In genomic region chr19:29942404-29943261, GRCh38 we compare ENCODE assay signal across 1 cellular context.
TF ChIP-seq lines count a peak whose summit lies in the region.

No MANE protein-coding gene starts in this region.

TF ChIP-seq in HepG2, 621 proteins besides CTCF, POLR2A, EP300 and RAD21 (continued from another document and continues in another):
- 0 out of 2 replicates have a peak, but pooled peaks have one; percentile 33 for TF ChIP-seq ZNF556 (CRISPR knock-in tag; IDR thresholded peaks at IDR 0.05; ENCODE audit: borderline replicate concordance)
- peak; percentile 93 for TF ChIP-seq ZNF430 (CRISPR knock-in tag; IDR thresholded peaks at IDR 0.05)
- peak; percentile 42; the same call in 1 of the 2 replicates for TF ChIP-seq NRL (CRISPR knock-in tag; IDR thresholded peaks at IDR 0.05; ENCODE audit: borderline replicate concordance)
- TF ChIP-seq ETV5 (CRISPR knock-in tag; IDR thresholded peaks at IDR 0.05; ENCODE audit: borderline replicate concordance) = peak; percentile 41; the same call in 1 of the 2 replicates
- TF ChIP-seq, protein P1, sequence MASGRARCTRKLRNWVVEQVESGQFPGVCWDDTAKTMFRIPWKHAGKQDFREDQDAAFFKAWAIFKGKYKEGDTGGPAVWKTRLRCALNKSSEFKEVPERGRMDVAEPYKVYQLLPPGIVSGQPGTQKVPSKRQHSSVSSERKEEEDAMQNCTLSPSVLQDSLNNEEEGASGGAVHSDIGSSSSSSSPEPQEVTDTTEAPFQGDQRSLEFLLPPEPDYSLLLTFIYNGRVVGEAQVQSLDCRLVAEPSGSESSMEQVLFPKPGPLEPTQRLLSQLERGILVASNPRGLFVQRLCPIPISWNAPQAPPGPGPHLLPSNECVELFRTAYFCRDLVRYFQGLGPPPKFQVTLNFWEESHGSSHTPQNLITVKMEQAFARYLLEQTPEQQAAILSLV (CRISPR knock-in tag; IDR thresholded peaks at IDR 0.05; ENCODE audit: borderline replicate concordance) = no peak
- TF ChIP-seq ZNF605 (CRISPR knock-in tag; IDR thresholded peaks at IDR 0.05) = peak; percentile 77
- no peak for TF ChIP-seq NFE2 (CRISPR knock-in tag; IDR thresholded peaks at IDR 0.05)
- TF ChIP-seq ZNF232 (CRISPR knock-in tag; IDR thresholded peaks at IDR 0.05; ENCODE audit: borderline replicate concordance) = peak; percentile 70; the same call in 1 of the 2 replicates
- 0 out of 2 replicates have a peak, but pooled peaks have one; percentile 41 for TF ChIP-seq NR1H2 (CRISPR knock-in tag; IDR thresholded peaks at IDR 0.05; ENCODE audit: borderline replicate concordance, low read depth)
- TF ChIP-seq TSC22D2 (CRISPR knock-in tag; IDR thresholded peaks at IDR 0.05; ENCODE audit: borderline replicate concordance) = 0 out of 2 replicates have a peak, but pooled peaks have one; percentile 36
- peak; percentile 42; the same call in 1 of the 2 replicates for TF ChIP-seq HDAC2 (CRISPR knock-in tag; IDR thresholded peaks at IDR 0.05)
- TF ChIP-seq NR0B2 (CRISPR knock-in tag; IDR thresholded peaks at IDR 0.05) = peak; percentile 77; the same call in 1 of the 2 replicates
- peak; percentile 95 for TF ChIP-seq MYC (CRISPR knock-in tag; IDR thresholded peaks at IDR 0.05; ENCODE audit: borderline replicate concordance)
- no peak for TF ChIP-seq PRMT3 (CRISPR knock-in tag; IDR thresholded peaks at IDR 0.05; ENCODE audit: borderline replicate concordance, low read depth)
- peak; percentile 71 for TF ChIP-seq SALL1 (CRISPR knock-in tag; IDR thresholded peaks at IDR 0.05)
- TF ChIP-seq, protein P2, sequence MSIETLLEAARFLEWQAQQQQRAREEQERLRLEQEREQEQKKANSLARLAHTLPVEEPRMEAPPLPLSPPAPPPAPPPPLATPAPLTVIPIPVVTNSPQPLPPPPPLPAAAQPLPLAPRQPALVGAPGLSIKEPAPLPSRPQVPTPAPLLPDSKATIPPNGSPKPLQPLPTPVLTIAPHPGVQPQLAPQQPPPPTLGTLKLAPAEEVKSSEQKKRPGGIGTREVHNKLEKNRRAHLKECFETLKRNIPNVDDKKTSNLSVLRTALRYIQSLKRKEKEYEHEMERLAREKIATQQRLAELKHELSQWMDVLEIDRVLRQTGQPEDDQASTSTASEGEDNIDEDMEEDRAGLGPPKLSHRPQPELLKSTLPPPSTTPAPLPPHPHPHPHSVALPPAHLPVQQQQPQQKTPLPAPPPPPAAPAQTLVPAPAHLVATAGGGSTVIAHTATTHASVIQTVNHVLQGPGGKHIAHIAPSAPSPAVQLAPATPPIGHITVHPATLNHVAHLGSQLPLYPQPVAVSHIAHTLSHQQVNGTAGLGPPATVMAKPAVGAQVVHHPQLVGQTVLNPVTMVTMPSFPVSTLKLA (IDR thresholded peaks at IDR 0.05) = peak; percentile 52
- TF ChIP-seq ZNF768 (CRISPR knock-in tag; IDR thresholded peaks at IDR 0.05) = no peak
- TF ChIP-seq, protein P3, sequence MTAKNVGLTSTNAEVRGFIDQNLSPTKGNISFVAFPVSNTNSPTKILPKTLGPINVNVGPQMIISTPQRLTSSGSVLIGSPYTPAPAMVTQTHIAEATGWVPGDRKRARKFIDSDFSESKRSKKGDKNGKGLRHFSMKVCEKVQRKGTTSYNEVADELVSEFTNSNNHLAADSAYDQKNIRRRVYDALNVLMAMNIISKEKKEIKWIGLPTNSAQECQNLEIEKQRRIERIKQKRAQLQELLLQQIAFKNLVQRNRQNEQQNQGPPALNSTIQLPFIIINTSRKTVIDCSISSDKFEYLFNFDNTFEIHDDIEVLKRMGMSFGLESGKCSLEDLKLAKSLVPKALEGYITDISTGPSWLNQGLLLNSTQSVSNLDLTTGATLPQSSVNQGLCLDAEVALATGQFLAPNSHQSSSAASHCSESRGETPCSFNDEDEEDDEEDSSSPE (CRISPR knock-in tag; IDR thresholded peaks at IDR 0.05) = peak; percentile 29; the same call in 1 of the 2 replicates
- peak; percentile 75; the same call in 1 of the 2 replicates for TF ChIP-seq KAT7 (CRISPR knock-in tag; IDR thresholded peaks at IDR 0.05; ENCODE audit: borderline replicate concordance)
- TF ChIP-seq ZNF788 (CRISPR knock-in tag; IDR thresholded peaks at IDR 0.05; ENCODE audit: borderline replicate concordance) = peak; percentile 16; the same call in 1 of the 2 replicates
- TF ChIP-seq PAWR (CRISPR knock-in tag; IDR thresholded peaks at IDR 0.05; ENCODE audit: borderline replicate concordance) = no peak
- peak; percentile 78; the same call in 1 of the 2 replicates for TF ChIP-seq UBTF (CRISPR knock-in tag; IDR thresholded peaks at IDR 0.05)
- peak; percentile 66; the same call in 1 of the 2 replicates for TF ChIP-seq ZNF225 (CRISPR knock-in tag; IDR thresholded peaks at IDR 0.05)
- peak; percentile 83 for TF ChIP-seq PHF8 (CRISPR knock-in tag; IDR thresholded peaks at IDR 0.05)
- peak; percentile 82 for TF ChIP-seq RBM39 (IDR thresholded peaks at IDR 0.05; ENCODE audit: low read depth, low read length, poor library complexity, severe bottlenecking)
- TF ChIP-seq ZBTB20 (CRISPR knock-in tag; IDR thresholded peaks at IDR 0.05; ENCODE audit: borderline replicate concordance, low read depth) = peak; percentile 58; the same call in 1 of the 2 replicates
- TF ChIP-seq, protein P4, sequence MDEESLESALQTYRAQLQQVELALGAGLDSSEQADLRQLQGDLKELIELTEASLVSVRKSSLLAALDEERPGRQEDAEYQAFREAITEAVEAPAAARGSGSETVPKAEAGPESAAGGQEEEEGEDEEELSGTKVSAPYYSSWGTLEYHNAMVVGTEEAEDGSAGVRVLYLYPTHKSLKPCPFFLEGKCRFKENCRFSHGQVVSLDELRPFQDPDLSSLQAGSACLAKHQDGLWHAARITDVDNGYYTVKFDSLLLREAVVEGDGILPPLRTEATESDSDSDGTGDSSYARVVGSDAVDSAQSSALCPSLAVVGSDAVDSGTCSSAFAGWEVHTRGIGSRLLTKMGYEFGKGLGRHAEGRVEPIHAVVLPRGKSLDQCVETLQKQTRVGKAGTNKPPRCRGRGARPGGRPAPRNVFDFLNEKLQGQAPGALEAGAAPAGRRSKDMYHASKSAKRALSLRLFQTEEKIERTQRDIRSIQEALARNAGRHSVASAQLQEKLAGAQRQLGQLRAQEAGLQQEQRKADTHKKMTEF (CRISPR knock-in tag; IDR thresholded peaks at IDR 0.05) = no peak
- TF ChIP-seq KLF15 (CRISPR knock-in tag; IDR thresholded peaks at IDR 0.05; ENCODE audit: borderline replicate concordance) = no peak
- TF ChIP-seq RBFOX2 (IDR thresholded peaks at IDR 0.05; ENCODE audit: low read depth, low read length) = peak; percentile 64
- peak; percentile 54; the same call in 1 of the 2 replicates for TF ChIP-seq ZBTB7A (CRISPR knock-in tag; IDR thresholded peaks at IDR 0.05)
- TF ChIP-seq, protein P5, sequence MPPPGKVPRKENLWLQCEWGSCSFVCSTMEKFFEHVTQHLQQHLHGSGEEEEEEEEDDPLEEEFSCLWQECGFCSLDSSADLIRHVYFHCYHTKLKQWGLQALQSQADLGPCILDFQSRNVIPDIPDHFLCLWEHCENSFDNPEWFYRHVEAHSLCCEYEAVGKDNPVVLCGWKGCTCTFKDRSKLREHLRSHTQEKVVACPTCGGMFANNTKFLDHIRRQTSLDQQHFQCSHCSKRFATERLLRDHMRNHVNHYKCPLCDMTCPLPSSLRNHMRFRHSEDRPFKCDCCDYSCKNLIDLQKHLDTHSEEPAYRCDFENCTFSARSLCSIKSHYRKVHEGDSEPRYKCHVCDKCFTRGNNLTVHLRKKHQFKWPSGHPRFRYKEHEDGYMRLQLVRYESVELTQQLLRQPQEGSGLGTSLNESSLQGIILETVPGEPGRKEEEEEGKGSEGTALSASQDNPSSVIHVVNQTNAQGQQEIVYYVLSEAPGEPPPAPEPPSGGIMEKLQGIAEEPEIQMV (CRISPR knock-in tag; IDR thresholded peaks at IDR 0.05; ENCODE audit: low read depth) = peak; percentile 59; the same call in 1 of the 2 replicates
- TF ChIP-seq, protein P6, sequence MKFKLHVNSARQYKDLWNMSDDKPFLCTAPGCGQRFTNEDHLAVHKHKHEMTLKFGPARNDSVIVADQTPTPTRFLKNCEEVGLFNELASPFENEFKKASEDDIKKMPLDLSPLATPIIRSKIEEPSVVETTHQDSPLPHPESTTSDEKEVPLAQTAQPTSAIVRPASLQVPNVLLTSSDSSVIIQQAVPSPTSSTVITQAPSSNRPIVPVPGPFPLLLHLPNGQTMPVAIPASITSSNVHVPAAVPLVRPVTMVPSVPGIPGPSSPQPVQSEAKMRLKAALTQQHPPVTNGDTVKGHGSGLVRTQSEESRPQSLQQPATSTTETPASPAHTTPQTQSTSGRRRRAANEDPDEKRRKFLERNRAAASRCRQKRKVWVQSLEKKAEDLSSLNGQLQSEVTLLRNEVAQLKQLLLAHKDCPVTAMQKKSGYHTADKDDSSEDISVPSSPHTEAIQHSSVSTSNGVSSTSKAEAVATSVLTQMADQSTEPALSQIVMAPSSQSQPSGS (CRISPR knock-in tag; IDR thresholded peaks at IDR 0.05) = no peak
- peak; percentile 84 for TF ChIP-seq MAX (IDR thresholded peaks at IDR 0.05)
- peak; percentile 53 for TF ChIP-seq ZNF501 (CRISPR knock-in tag; IDR thresholded peaks at IDR 0.05)
- TF ChIP-seq, protein P7, sequence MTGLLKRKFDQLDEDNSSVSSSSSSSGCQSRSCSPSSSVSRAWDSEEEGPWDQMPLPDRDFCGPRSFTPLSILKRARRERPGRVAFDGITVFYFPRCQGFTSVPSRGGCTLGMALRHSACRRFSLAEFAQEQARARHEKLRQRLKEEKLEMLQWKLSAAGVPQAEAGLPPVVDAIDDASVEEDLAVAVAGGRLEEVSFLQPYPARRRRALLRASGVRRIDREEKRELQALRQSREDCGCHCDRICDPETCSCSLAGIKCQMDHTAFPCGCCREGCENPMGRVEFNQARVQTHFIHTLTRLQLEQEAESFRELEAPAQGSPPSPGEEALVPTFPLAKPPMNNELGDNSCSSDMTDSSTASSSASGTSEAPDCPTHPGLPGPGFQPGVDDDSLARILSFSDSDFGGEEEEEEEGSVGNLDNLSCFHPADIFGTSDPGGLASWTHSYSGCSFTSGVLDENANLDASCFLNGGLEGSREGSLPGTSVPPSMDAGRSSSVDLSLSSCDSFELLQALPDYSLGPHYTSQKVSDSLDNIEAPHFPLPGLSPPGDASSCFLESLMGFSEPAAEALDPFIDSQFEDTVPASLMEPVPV (CRISPR knock-in tag; IDR thresholded peaks at IDR 0.05) = no peak
- 0 out of 2 replicates have a peak, but pooled peaks have one; percentile 41 for TF ChIP-seq CBX5 (CRISPR knock-in tag; IDR thresholded peaks at IDR 0.05; ENCODE audit: borderline replicate concordance)
- TF ChIP-seq FOXA1 (IDR thresholded peaks at IDR 0.05) = no peak
- TF ChIP-seq FOXA1 (CRISPR knock-in tag; IDR thresholded peaks at IDR 0.05) = no peak
- TF ChIP-seq ATF4 (CRISPR knock-in tag; IDR thresholded peaks at IDR 0.05) = peak in 1 of 2 experiments; percentile 56; a peak in 1 of 4 replicates
- 0 out of 4 replicates have a peak, but pooled peaks of 1 of the 2 experiments have one; percentile 39 for TF ChIP-seq KLF16 (CRISPR knock-in tag; IDR thresholded peaks at IDR 0.05)
- TF ChIP-seq KDM5B (CRISPR knock-in tag; IDR thresholded peaks at IDR 0.05; ENCODE audit: borderline replicate concordance) = peak; percentile 65
- TF ChIP-seq NKX3-1 (CRISPR knock-in tag; IDR thresholded peaks at IDR 0.05) = 0 out of 2 replicates have a peak, but pooled peaks have one; percentile 47
